8 cellular contexts compared by ENCODE assay signal in the genomic region with DNA sequence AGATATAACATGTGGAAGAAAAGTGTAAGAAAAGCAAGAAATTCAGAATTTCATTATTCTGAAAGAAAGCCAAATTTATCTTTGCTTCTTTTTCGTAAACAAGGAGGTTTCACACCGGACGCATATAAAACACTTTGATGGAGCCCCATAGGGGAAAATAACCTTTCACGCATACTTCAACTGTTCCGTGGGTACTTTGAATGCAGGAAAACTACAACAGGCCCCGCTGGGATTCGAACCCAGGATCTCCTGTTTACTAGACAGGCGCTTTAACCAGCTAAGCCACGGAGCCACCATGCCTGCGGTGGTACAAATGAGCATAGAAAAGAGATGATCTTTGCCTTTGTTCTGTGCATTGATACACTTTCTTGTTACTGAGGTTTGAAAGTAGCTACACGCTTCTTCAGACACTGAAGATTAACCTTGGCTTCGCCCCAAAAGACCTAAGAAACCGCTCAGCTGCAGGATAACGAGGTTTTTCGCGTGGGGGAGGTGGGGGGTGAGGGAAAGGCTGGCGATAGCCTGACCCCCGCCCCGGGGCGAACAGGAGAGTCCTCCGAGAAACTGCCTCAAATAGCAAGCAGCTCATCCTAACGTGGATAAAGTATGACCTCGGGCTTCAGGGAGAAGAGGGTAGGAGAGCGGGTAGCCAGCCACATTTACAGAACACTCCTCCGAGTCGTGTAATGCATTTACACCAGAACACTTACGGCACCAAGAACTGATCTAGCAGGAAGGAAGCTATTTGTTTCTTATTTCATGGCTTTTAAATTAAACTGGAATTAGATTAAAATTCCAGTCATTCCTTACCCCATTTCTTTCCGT. TPM values are rescaled to one million over a fixed set of nuclear protein-coding genes. Genes with fewer than 3 reads are reported as not detected.
A peak's percentile ranks its signal among the peaks of the same experiment; 100 is the strongest.
DNase-seq lines count a peak whose midpoint lies in the region; ATAC-seq, FAIRE-seq and TF ChIP-seq lines count a peak whose summit lies in the region.

No MANE protein-coding gene starts in this region.

- CTCF ChIA-PET in BJ (lab: Yijun Ruan, JAX) = interaction anchor here (0.7 to 1.4 kb wide), 5 partner anchors 9 to 191 kb away, joined by 3 to 6 read pairs (median 5); no protein-coding TSS in a partner anchor

- intact Hi-C loops in ascending aorta (cut with DNase I) = loop anchor here (1.0 to 10.0 kb wide), 2 partner anchors 12 to 358 kb away; no protein-coding TSS in a partner anchor
- intact Hi-C loops in right cardiac atrium (cut with DNase I) = no loop called here

- TF ChIP-seq CTCF in BJ (IDR thresholded peaks at IDR 0.05; ENCODE audit: insufficient read depth, low read depth, low read length) (no peak), ascending aorta (IDR thresholded peaks at IDR 0.05) (no peak)

- POLR2A ChIA-PET in BJ (lab: Charles Lee) = interaction anchor here (0.9 kb wide), 1 partner anchor 21 kb away, joined by 4 read pairs; no protein-coding TSS in a partner anchor

- H3K4me3 ChIP-seq in BJ (ENCODE audit: low read depth, low read length) = peak overlapping the region; percentile 56
- peak overlapping the region; percentile 69 to 85 for H3K4me3 ChIP-seq in ascending aorta
- peak overlapping the region; percentile 85 for H3K4me3 ChIP-seq in right cardiac atrium (ENCODE audit: low read length)
- peak overlapping the region; percentile 74 for H3K4me3 ChIP-seq in rectal smooth muscle tissue (ENCODE audit: low read length)

- H3K36me3 ChIP-seq in BJ (ENCODE audit: control insufficient read depth, insufficient read depth, low read length) (no peaks in the 10 kb centered on the region), ascending aorta (no peaks in the 10 kb centered on the region), rectal smooth muscle tissue (ENCODE audit: control insufficient read depth, insufficient read depth, low read length) (no peaks in the 10 kb centered on the region)

- H3K4me1 ChIP-seq in ascending aorta = peaks cover 5 to 24% of the 10 kb centered on the region in 2 donors
- H3K4me1 ChIP-seq in right cardiac atrium (ENCODE audit: control insufficient read depth, insufficient read depth, low read length) = no peaks in the 10 kb centered on the region
- peaks cover 9% of the 10 kb centered on the region for H3K4me1 ChIP-seq in rectal smooth muscle tissue (ENCODE audit: control insufficient read depth, insufficient read depth, low read length)

- under 1% methylated on average over 28 of the region's 28 CpGs for WGBS in right cardiac atrium

- H3K9ac ChIP-seq in rectal smooth muscle tissue (ENCODE audit: low read length) = peak overlapping the region; percentile 34

- DNase-seq in BJ (ENCODE audit: low read depth) (peak; percentile 79), GOT3 (lab: John Stamatoyannopoulos, UW) (peak; percentile 74), NCI-H187 treated with DMSO at 0.1 percent for 48 hours (lab: John Stamatoyannopoulos, UW) (peak; percentile 43), T-helper 2 cell (peak; percentile 43 to 90 (median 86)), ascending aorta (ENCODE audit: low spot score in 2 of 2) (peak in 1 of 2 donors; percentile 96), right cardiac atrium (peak; percentile 89 to 94 (median 90)), urothelium cell line (ENCODE audit: low spot score) (peak; percentile 61)

- ATAC-seq in right cardiac atrium = peak; percentile 79 to 86

- H3K27me3 ChIP-seq in BJ (ENCODE audit: control insufficient read depth, insufficient read depth, low read length) (no peaks in the 10 kb centered on the region), ascending aorta (no peaks in the 10 kb centered on the region), right cardiac atrium (ENCODE audit: control insufficient read depth, insufficient read depth) (no peaks in the 10 kb centered on the region), rectal smooth muscle tissue (ENCODE audit: control insufficient read depth, insufficient read depth, low read length) (no peaks in the 10 kb centered on the region)

- H3K27ac ChIP-seq in ascending aorta = peak overlapping the region; percentile 79 to 85
- H3K27ac ChIP-seq in right cardiac atrium (ENCODE audit: low read length) = peak overlapping the region; percentile 71
- H3K27ac ChIP-seq in rectal smooth muscle tissue (ENCODE audit: low read depth, low read length) = peak overlapping the region; percentile 74

- no peak for FAIRE-seq in urothelium cell line (lab: Jason Lieb, UNC)

- no peaks in the 10 kb centered on the region for H3K9me3 ChIP-seq in ascending aorta
- H3K9me3 ChIP-seq in right cardiac atrium (ENCODE audit: control insufficient read depth, low read length) = no peaks in the 10 kb centered on the region

RNA-seq across cellular contexts. Expression of a gene that starts 5.3 kb away (rescaled TPM):
- polyA plus RNA-seq in BJ (2011; rRNA removed) = 41.4 and 60.9 TPM in 2 replicates
- polyA minus RNA-seq in BJ (2011; rRNA and poly(A)+ RNA removed) = 11.8 and 16.5 TPM in 2 replicates
- 20.6 TPM for total RNA-seq in ascending aorta
- 10 to 100 TPM; 34.6 to 42.9 (median 35.9) TPM for total RNA-seq in right cardiac atrium
- polyA plus RNA-seq in right cardiac atrium = 20.1 TPM

RNA-seq across cellular contexts. Expression of a gene that starts 32.8 kb away (rescaled TPM):
- polyA plus RNA-seq in BJ (2011; rRNA removed) = not detected in 2 replicates
- not detected in 2 replicates for polyA minus RNA-seq in BJ (2011; rRNA and poly(A)+ RNA removed)
- total RNA-seq in ascending aorta = not detected
- total RNA-seq in right cardiac atrium = not detected
- polyA plus RNA-seq in right cardiac atrium = not detected
